In genomic region chr6:5466459-5466858, GRCh38 we compare ENCODE assay signal across 13 cellular contexts.
DNase-seq lines count a peak whose midpoint lies in the region; ATAC-seq and TF ChIP-seq lines count a peak whose summit lies in the region.
"Had no signal": no experiment of that assay in that cellular context is flagged by ENCODE, and none has a peak within 500 bp of the region (broad histone marks: within the 10 kb centered on the region; RNA-seq: fewer than 3 reads in every experiment).

No MANE protein-coding gene starts in this region.

- TF ChIP-seq CTCF in cardiac fibroblast (IDR thresholded peaks at IDR 0.05; ENCODE audit: low read depth, low read length) (no peak), body of pancreas (IDR thresholded peaks at IDR 0.05) (no peak), suprapubic skin (IDR thresholded peaks at IDR 0.05) (no peak)
- TF ChIP-seq CTCF in CD8-positive, alpha-beta T cell (IDR thresholded peaks at IDR 0.05), result no peak

- H3K9me3 ChIP-seq in CD8-positive, alpha-beta T cell (ENCODE audit: low read length), result no peaks in the 10 kb centered on the region
- H3K9me3 ChIP-seq in body of pancreas (no peaks in the 10 kb centered on the region), suprapubic skin (no peaks in the 10 kb centered on the region)
- H3K9me3 ChIP-seq: thoracic aorta had no signal

- TF ChIP-seq EP300 in suprapubic skin (IDR thresholded peaks at IDR 0.05), result no peak

- no peaks in the 10 kb centered on the region for H3K4me1 Mint-ChIP-seq in CD8-positive, alpha-beta T cell (ENCODE audit: low read depth)
- peaks cover 0 to 6% (median 0%) of the 10 kb centered on the region in 3 donors for H3K4me1 Mint-ChIP-seq in T-cell

- no peak overlapping the region for H2BK120ac ChIP-seq in mesendoderm (ENCODE audit: low read depth, low read length)

- peaks cover 5% of the 10 kb centered on the region for H3K4me1 ChIP-seq in mesendoderm (ENCODE audit: control insufficient read depth, low read depth, low read length)
- H3K4me1 ChIP-seq in CD8-positive, alpha-beta T cell (ENCODE audit: insufficient read depth, low read length), result peaks cover 4% of the 10 kb centered on the region
- no peaks in the 10 kb centered on the region for H3K4me1 ChIP-seq in body of pancreas
- H3K4me1 ChIP-seq in suprapubic skin, result no peaks in the 10 kb centered on the region

- no peak overlapping the region for H3K18ac ChIP-seq in mesendoderm (ENCODE audit: low read length)

- H2BK15ac ChIP-seq in mesendoderm (replicated peaks; ENCODE audit: low read depth), result no peak overlapping the region

- H4K5ac ChIP-seq in mesendoderm (ENCODE audit: low read length), result no peak overlapping the region

- H3K36me3 ChIP-seq in mesendoderm (ENCODE audit: control insufficient read depth, insufficient read depth, low read length) (no peaks in the 10 kb centered on the region), body of pancreas (replicated peaks in 1 of 2; ENCODE audit: insufficient read depth in 1 of 2, low read depth in 2 of 2) (no peaks in the 10 kb centered on the region), suprapubic skin (no peaks in the 10 kb centered on the region)
- no peaks in the 10 kb centered on the region for H3K36me3 ChIP-seq in CD8-positive, alpha-beta T cell (ENCODE audit: insufficient read depth, low read length)
- H3K36me3 ChIP-seq: thoracic aorta had no signal

- no peak for ATAC-seq in CD8-positive, alpha-beta T cell
- ATAC-seq in T-cell (replicated peaks in 1 of 4) (no peak), body of pancreas (no peak)
- ATAC-seq: activated naive CD8-positive, alpha-beta T cell treated with anti-CD3 and anti-CD28 coated beads, Interleukin-2, amount 50 U/mL, for 24 hours had no signal

- TF ChIP-seq POLR2A in body of pancreas (IDR thresholded peaks at IDR 0.05) (no peak), suprapubic skin (IDR thresholded peaks at IDR 0.05) (no peak)

- no peak overlapping the region for H3K4me3 Mint-ChIP-seq in CD8-positive, alpha-beta T cell
- H3K4me3 Mint-ChIP-seq in T-cell, result no peak overlapping the region
- H3K4me3 Mint-ChIP-seq: activated naive CD8-positive, alpha-beta T cell treated with anti-CD3 and anti-CD28 coated beads, Interleukin-2, amount 50 U/mL, for 24 hours; endodermal cell had no signal

- no peaks in the 10 kb centered on the region for H3K79me1 ChIP-seq in mesendoderm (ENCODE audit: low read length)

- no peak overlapping the region for H3K4me3 ChIP-seq in cardiac fibroblast (replicated peaks in 1 of 2; ENCODE audit: low read depth in 2 of 2, low read length in 2 of 2)
- no peak overlapping the region for H3K4me3 ChIP-seq in mesendoderm (ENCODE audit: low read length)
- no peak overlapping the region for H3K4me3 ChIP-seq in CD8-positive, alpha-beta T cell (ENCODE audit: low read depth, low read length)
- H3K4me3 ChIP-seq in body of pancreas, result no peak overlapping the region
- no peak overlapping the region for H3K4me3 ChIP-seq in suprapubic skin
- H3K4me3 ChIP-seq: thoracic aorta had no signal

- no peaks in the 10 kb centered on the region for H3K79me2 ChIP-seq in mesendoderm (ENCODE audit: control insufficient read depth, insufficient read depth, low read length)

- no peak overlapping the region for H4K8ac ChIP-seq in mesendoderm (ENCODE audit: low read depth, low read length)

- no peak overlapping the region for H3K56ac ChIP-seq in mesendoderm (ENCODE audit: low read length)

- H3K36me3 Mint-ChIP-seq in CD8-positive, alpha-beta T cell, result peaks cover 14% of the 10 kb centered on the region
- peaks cover 7% of the 10 kb centered on the region for H3K36me3 Mint-ChIP-seq in T-cell

- no peak overlapping the region for H3K4me2 ChIP-seq in mesendoderm (ENCODE audit: low read length)

- no CpG with 5 or more reads among the region's 1 CpG for WGBS in mesendoderm (ENCODE audit: extremely low coverage, insufficient coverage, low lambda C conversion rate)
- WGBS in body of pancreas, 2 donors, result 75 to 88% methylated on average over 1 of the region's 1 CpG
- no CpG with 5 or more reads among the region's 1 CpG for WGBS in suprapubic skin

- H3K27ac ChIP-seq in mesendoderm (ENCODE audit: low read depth, low read length) (no peak overlapping the region), body of pancreas (no peak overlapping the region), suprapubic skin (no peak overlapping the region)
- H3K27ac ChIP-seq in CD8-positive, alpha-beta T cell (ENCODE audit: low read depth, low read length), result no peak overlapping the region
- H3K27ac ChIP-seq: thoracic aorta had no signal

- H2BK5ac ChIP-seq in mesendoderm (ENCODE audit: low read length), result no peak overlapping the region

- H3K23ac ChIP-seq in mesendoderm (ENCODE audit: low read length), result no peak overlapping the region

- H3K9me3 Mint-ChIP-seq in CD8-positive, alpha-beta T cell, result no peaks in the 10 kb centered on the region
- H3K9me3 Mint-ChIP-seq in T-cell, result no peaks in the 10 kb centered on the region
- H3K9me3 Mint-ChIP-seq: activated naive CD8-positive, alpha-beta T cell treated with anti-CD3 and anti-CD28 coated beads, Interleukin-2, amount 50 U/mL, for 24 hours; endodermal cell had no signal

- DNase-seq in ELR (ENCODE audit: low read depth), result peak; percentile 78
- DNase-seq in NCI-H2029 (lab: John Stamatoyannopoulos, UW), result peak; percentile 83
- DNase-seq in cardiac fibroblast (ENCODE audit: low read depth in 2 of 2), result peak; percentile 69 to 75
- DNase-seq in mesendoderm, result peak; percentile 51
- no peak for DNase-seq in CD8-positive, alpha-beta T cell
- no peak for DNase-seq in T-cell
- no peak for DNase-seq in body of pancreas
- DNase-seq in suprapubic skin (ENCODE audit: low spot score in 2 of 2), result no peak
- DNase-seq: activated naive CD8-positive, alpha-beta T cell treated with anti-CD3 and anti-CD28 coated beads, Interleukin-2, amount 50 U/mL, for 24 hours; endodermal cell; NCI-H2107; right cardiac atrium had no signal

- POLR2A ChIA-PET in CD8-positive, alpha-beta T cell (lab: Charles Lee), result no interaction called here
- POLR2A ChIA-PET in T-cell (lab: Charles Lee), result interaction anchor here in 1 of 2 donors (0.5 kb wide), 1 partner anchor 301 kb away, joined by 3 read pairs; no protein-coding TSS in a partner anchor

- H2AK5ac ChIP-seq in mesendoderm (ENCODE audit: low read length), result no peak overlapping the region

- CTCF ChIA-PET in CD8-positive, alpha-beta T cell (lab: Charles Lee), result interaction anchor here (1.3 kb wide), 1 partner anchor 1080 kb away, joined by 4 read pairs; no protein-coding TSS in a partner anchor
- CTCF ChIA-PET in T-cell (lab: Charles Lee), result no interaction called here

- H3K27me3 ChIP-seq in mesendoderm (ENCODE audit: insufficient read depth, low read length, poor library complexity) (no peaks in the 10 kb centered on the region), body of pancreas (no peaks in the 10 kb centered on the region), suprapubic skin (no peaks in the 10 kb centered on the region)
- no peaks in the 10 kb centered on the region for H3K27me3 ChIP-seq in CD8-positive, alpha-beta T cell (ENCODE audit: insufficient read depth, low read length)

- no peak overlapping the region for H3K9ac ChIP-seq in mesendoderm (ENCODE audit: low read length)

- intact Hi-C loops in CD8-positive, alpha-beta T cell (cut with DNase I, micrococcal nuclease), result no loop called here
- intact Hi-C loops in body of pancreas (cut with DNase I), result no loop called here

- H3K27me3 Mint-ChIP-seq in CD8-positive, alpha-beta T cell (ENCODE audit: low read depth), result no peaks in the 10 kb centered on the region
- no peaks in the 10 kb centered on the region for H3K27me3 Mint-ChIP-seq in T-cell
- H3K27me3 Mint-ChIP-seq: activated naive CD8-positive, alpha-beta T cell treated with anti-CD3 and anti-CD28 coated beads, Interleukin-2, amount 50 U/mL, for 24 hours had no signal

- no peak overlapping the region for H3K4ac ChIP-seq in mesendoderm (ENCODE audit: low read depth, low read length)

- no peak overlapping the region for H3K27ac Mint-ChIP-seq in CD8-positive, alpha-beta T cell
- no peak overlapping the region for H3K27ac Mint-ChIP-seq in T-cell
- H3K27ac Mint-ChIP-seq: activated naive CD8-positive, alpha-beta T cell treated with anti-CD3 and anti-CD28 coated beads, Interleukin-2, amount 50 U/mL, for 24 hours; endodermal cell had no signal

Comparison
In these comparisons a context has a peak if more than half of its experiments do, and no peak if none do; other contexts are left out.
1. DNase-seq: peak in ELR (single experiment), NCI-H2029 (single experiment), cardiac fibroblast (2 of 2) and mesendoderm (single experiment); none in CD8-positive, alpha-beta T cell (0 of 7), T-cell (0 of 34), body of pancreas (0 of 4) and suprapubic skin (0 of 2).